16 cellular contexts compared by ENCODE assay signal in the genomic region with DNA sequence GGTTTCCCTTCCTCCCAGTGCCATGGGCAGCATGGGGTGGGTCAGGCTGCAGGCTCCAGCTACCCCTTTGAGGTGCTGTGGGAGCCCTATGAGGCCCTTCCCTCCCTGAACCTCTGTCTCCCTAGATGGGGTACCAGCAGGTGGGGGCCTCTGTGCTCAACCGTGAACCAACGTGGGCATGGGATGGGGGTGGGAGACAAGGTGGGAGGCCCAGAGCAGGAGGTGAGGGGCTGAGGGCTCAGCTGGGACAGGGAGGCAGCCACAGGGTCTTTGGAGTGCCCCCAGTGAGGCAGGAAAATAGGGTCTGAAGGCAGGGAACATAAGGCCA. TPM values are rescaled to one million over a fixed set of nuclear protein-coding genes. Genes with fewer than 3 reads are reported as not detected.
DNase-seq lines count a peak whose midpoint lies in the region; ATAC-seq, FAIRE-seq and TF ChIP-seq lines count a peak whose summit lies in the region.
"Had no signal": no experiment of that assay in that cellular context is flagged by ENCODE, and none has a peak within 500 bp of the region (broad histone marks: within the 10 kb centered on the region; RNA-seq: fewer than 3 reads in every experiment).

No MANE protein-coding gene starts in this region.

- FAIRE-seq in GM12878 (lab: Jason Lieb, UNC) (no peak), H54 (lab: Jason Lieb, UNC) (no peak)

- H3K27me3 ChIP-seq in DOHH2 (ENCODE audit: control insufficient read depth, low read length), result no peaks in the 10 kb centered on the region
- H3K27me3 ChIP-seq in GM12878 (replicated peaks in 1 of 2; ENCODE audit: control insufficient read depth in 2 of 2, insufficient read depth in 2 of 2, low read length in 1 of 2), result no peaks in the 10 kb centered on the region
- H3K27me3 ChIP-seq: body of pancreas had no signal

- POLR2A ChIA-PET in GM12878 (lab: Charles Lee), result no interaction called here

- H3K27ac ChIP-seq in DOHH2 (ENCODE audit: low read depth, low read length), result peak overlapping the region; percentile 91
- peak overlapping the region; percentile 97 for H3K27ac ChIP-seq in GM12878 (ENCODE audit: control insufficient read depth, insufficient read depth)
- no peak overlapping the region for H3K27ac ChIP-seq in substantia nigra (ENCODE audit: low read depth, low read length, poor library complexity, severe bottlenecking)
- H3K27ac ChIP-seq: body of pancreas, prostate gland had no signal

- CTCF ChIA-PET in GM12878 (lab: Yijun Ruan, JAX), result interaction anchor here (1.5 kb wide), 1 partner anchor 70 kb away, joined by 4 read pairs; no protein-coding TSS in a partner anchor

- TF ChIP-seq RAD21 in GM12878 (IDR thresholded peaks at IDR 0.05; ENCODE audit: insufficient read depth, low read depth, low read length), result no peak

- H3K4me1 ChIP-seq in DOHH2 (ENCODE audit: control insufficient read depth, low read length) (peaks cover 26% of the 10 kb centered on the region), GM12878 (ENCODE audit: control insufficient read depth, insufficient read depth, low read length) (peaks cover 38% of the 10 kb centered on the region)
- H3K4me1 ChIP-seq: body of pancreas, prostate gland had no signal

- 96% methylated on average over 2 of the region's 2 CpGs for WGBS in GM12878 (ENCODE audit: insufficient coverage, insufficient replicate concordance, low lambda C conversion rate, missing lambda C conversion rate)

- no TSS peak for BruUV-seq in GM12878 (replicated peaks; lab: Mats Ljungman, UMichigan)

- RAD21 ChIA-PET in GM12878 (lab: Charles Lee; ENCODE audit: unreplicated experiment), result no interaction called here

- H3K4me2 ChIP-seq in DOHH2 (ENCODE audit: low read length) (peak overlapping the region; percentile 76), GM12878 (ENCODE audit: control insufficient read depth, insufficient read depth) (no peak overlapping the region)

- SMC1A ChIA-PET in GM12878 (lab: Charles Lee; ENCODE audit: uncharacterized antibody, unreplicated experiment), result no interaction called here

- H3K4me3 ChIP-seq in DOHH2 (ENCODE audit: low read length) (peak overlapping the region; percentile 62), GM12878 (no peak overlapping the region)
- H3K4me3 ChIP-seq: body of pancreas, prostate gland had no signal

- in situ Hi-C loops in GM12878 (cut with MboI), result no loop called here

- no peak overlapping the region for H3K9ac ChIP-seq in GM12878 (ENCODE audit: control insufficient read depth, insufficient read depth, low read length)

- H3K9me3 ChIP-seq in DOHH2 (ENCODE audit: control insufficient read depth, insufficient read depth, low read length), result peaks cover 3% of the 10 kb centered on the region; the same call in 1 of the 2 replicates
- H3K9me3 ChIP-seq in GM12878 (replicated peaks; ENCODE audit: control insufficient read depth, insufficient read depth, low read length), result no peaks in the 10 kb centered on the region; the same call in 2 of the 3 replicates
- H3K9me3 ChIP-seq: body of pancreas, prostate gland had no signal

- H3K79me2 ChIP-seq in DOHH2 (ENCODE audit: control insufficient read depth, low read length) (no peaks in the 10 kb centered on the region), GM12878 (ENCODE audit: control insufficient read depth, insufficient read depth, low read length) (no peaks in the 10 kb centered on the region; the same call in 1 of the 2 replicates)

- peak overlapping the region; percentile 39; the same call in 1 of the 2 replicates for H2AFZ ChIP-seq in GM12878 (ENCODE audit: control insufficient read depth, low read depth, low read length)

- intact Hi-C loops in GM12878 (cut with micrococcal nuclease; ENCODE audit: unreplicated experiment) (no loop called here), sciatic nerve (cut with DNase I) (no loop called here)

- TF ChIP-seq EP300 in GM12878 (IDR thresholded peaks at IDR 0.05; ENCODE audit: borderline replicate concordance in 1 of 2, control insufficient read depth in 1 of 2, low read depth in 2 of 2, low read length in 2 of 2), result no peak

- DNase-seq in activated CD4-positive, alpha-beta T cell treated with anti-CD3 and anti-CD28 coated beads, Interleukin-2, amount 50 U/mL, for 48 hours, result peak; percentile 21 to 30
- no peak for DNase-seq in activated CD4-positive, alpha-beta T cell treated with anti-CD3 and anti-CD28 coated beads for 48 hours
- no peak for DNase-seq in GM12878 (ENCODE audit: low read depth, low spot score)
- DNase-seq in sciatic nerve (ENCODE audit: low spot score), result peak; percentile 39
- DNase-seq in H54 (ENCODE audit: insufficient read length, low spot score), result no peak
- DNase-seq in substantia nigra (lab: John Stamatoyannopoulos, UW), result no peak
- DNase-seq in NCI-H187 treated with DMSO at 0.1 percent for 48 hours (lab: John Stamatoyannopoulos, UW), result no peak
- DNase-seq: 8988T; body of pancreas; effector CD8-positive, alpha-beta T cell; immature natural killer cell; stimulated activated naive B cell treated with anti-CD40 and anti-IgM and Interleukin-4, amounts not matched to agents 10 μg/mL and 1 μg/mL and 100 μg/mL, for 72 hours had no signal

- H3K36me3 ChIP-seq in DOHH2 (ENCODE audit: control insufficient read depth, low read length), result 0 out of 2 replicates have a peak, but pooled peaks cover 3% of the 10 kb centered on the region
- no peaks in the 10 kb centered on the region for H3K36me3 ChIP-seq in GM12878 (ENCODE audit: control insufficient read depth in 2 of 2, insufficient read depth in 2 of 2, low read length in 1 of 2)
- H3K36me3 ChIP-seq: prostate gland had no signal

- no peak for ATAC-seq in GM12878
- no peak for ATAC-seq in sciatic nerve
- ATAC-seq: body of pancreas, SK-N-SH treated with all-trans-retinoic acid at 6 μM for 48 hours had no signal

- TF ChIP-seq POLR2A in GM12878 (IDR thresholded peaks at IDR 0.05; ENCODE audit: low read depth, low read length), result no peak; the same call in 1 of the 2 replicates
- TF ChIP-seq POLR2A in H54 (IDR thresholded peaks at IDR 0.05; ENCODE audit: low read depth, low read length), result no peak

- no peak for TF ChIP-seq CTCF in DOHH2 (IDR thresholded peaks at IDR 0.05; ENCODE audit: low read depth, low read length, poor library complexity, severe bottlenecking)
- TF ChIP-seq CTCF in GM12878 (IDR thresholded peaks at IDR 0.05 in 2 of 3, conservative IDR thresholded peaks at IDR 0.05 in 1 of 3; ENCODE audit: control insufficient read depth in 2 of 3, extremely low read depth in 1 of 3, insufficient read depth in 1 of 3, low read depth in 3 of 3, low read length in 3 of 3), result no peak

- peaks cover 6% of the 10 kb centered on the region for H3F3A ChIP-seq in DOHH2 (ENCODE audit: control insufficient read depth, insufficient read depth)

- H4K20me1 ChIP-seq in DOHH2 (ENCODE audit: control insufficient read depth, insufficient read depth, low read depth, low read length), result no peaks in the 10 kb centered on the region
- no peaks in the 10 kb centered on the region for H4K20me1 ChIP-seq in GM12878 (ENCODE audit: control insufficient read depth, insufficient read depth)

- H3K9me2 ChIP-seq in DOHH2 (replicated peaks; ENCODE audit: control insufficient read depth, low read length), result no peaks in the 10 kb centered on the region

TF ChIP-seq in GM12878, 131 proteins besides CTCF, POLR2A, EP300 and RAD21 (continues in another document):
- no peak for TF ChIP-seq MEF2A (IDR thresholded peaks at IDR 0.05; ENCODE audit: insufficient read depth, low read depth, low read length)
- TF ChIP-seq BMI1 (IDR thresholded peaks at IDR 0.05; ENCODE audit: borderline replicate concordance), result no peak

RNA-seq across cellular contexts. Expression of a gene that starts 33.3 kb away (rescaled TPM):
- total RNA-seq in GM12878 (2013; cell fraction: nucleolus; rRNA removed), result not detected in 2 replicates
- total RNA-seq in GM12878 (2014; rRNA removed) (not detected in 2 replicates), GM12878 (2014; rRNA removed; fragmentation: Illumina TruSeq; extraction: Trizol) (not detected in 2 replicates), GM12878 (2021) (not detected in 2 replicates), sciatic nerve (not detected)
- polyA plus RNA-seq in GM12878 (2011; ENCODE audit: low read depth), result not detected
- polyA plus RNA-seq in GM12878 (2011; rRNA removed) (not detected in 2 replicates), GM12878 (2014; fragmentation: Illumina TruSeq; extraction: Trizol) (not detected in 2 replicates), GM12878 (2014; fragmentation: Nextera tagmentation; extraction: Ambion mirVana) (not detected), GM12878 (2014; rRNA removed) (not detected in 2 replicates), GM12878 (2016; fragmentation: Nextera tagmentation; extraction: Ambion mirVana) (not detected)
- polyA plus RNA-seq in GM12878 (2011; cell fraction: cytosol; rRNA removed), result not detected in 2 replicates
- polyA plus RNA-seq in GM12878 (2011; cell fraction: nucleus; rRNA removed), result not detected in 2 replicates
- not detected in 2 replicates for polyA plus RNA-seq in GM12878 (2012)
- polyA minus RNA-seq in GM12878 (2011; rRNA and poly(A)+ RNA removed), result not detected in 2 replicates
- not detected in 2 replicates for polyA minus RNA-seq in GM12878 (2011; cell fraction: cytosol; rRNA and poly(A)+ RNA removed)
- polyA minus RNA-seq in GM12878 (2011; cell fraction: nucleus; rRNA and poly(A)+ RNA removed), result not detected in 2 replicates
- total RNA-seq: body of pancreas, HT1080 had no signal
- polyA plus RNA-seq: immature natural killer cell had no signal

RNA-seq across cellular contexts. Expression of a gene that starts 36.6 kb away (rescaled TPM):
- total RNA-seq in GM12878 (2013; cell fraction: nucleolus; rRNA removed), result not detected in 2 replicates
- total RNA-seq in GM12878 (2014; rRNA removed), result not detected in 2 replicates
- total RNA-seq in GM12878 (2014; rRNA removed; fragmentation: Illumina TruSeq; extraction: Trizol), result not detected in 2 replicates
- total RNA-seq in GM12878 (2021), result not detected in 2 replicates
- polyA plus RNA-seq in GM12878 (2011; ENCODE audit: low read depth), result not detected
- not detected in 2 replicates for polyA plus RNA-seq in GM12878 (2011; rRNA removed)
- not detected in 2 replicates for polyA plus RNA-seq in GM12878 (2011; cell fraction: cytosol; rRNA removed)
- polyA plus RNA-seq in GM12878 (2011; cell fraction: nucleus; rRNA removed), result 0.38 TPM in 1 of 2 replicates, not detected in the other
- polyA plus RNA-seq in GM12878 (2012), result not detected in 2 replicates
- not detected in 2 replicates for polyA plus RNA-seq in GM12878 (2014; fragmentation: Illumina TruSeq; extraction: Trizol)
- not detected for polyA plus RNA-seq in GM12878 (2014; fragmentation: Nextera tagmentation; extraction: Ambion mirVana)
- not detected in 2 replicates for polyA plus RNA-seq in GM12878 (2014; rRNA removed)
- polyA plus RNA-seq in GM12878 (2016; fragmentation: Nextera tagmentation; extraction: Ambion mirVana), result not detected
- polyA minus RNA-seq in GM12878 (2011; rRNA and poly(A)+ RNA removed), result not detected in 2 replicates
- polyA minus RNA-seq in GM12878 (2011; cell fraction: cytosol; rRNA and poly(A)+ RNA removed), result not detected in 2 replicates
- not detected in 2 replicates for polyA minus RNA-seq in GM12878 (2011; cell fraction: nucleus; rRNA and poly(A)+ RNA removed)
- total RNA-seq in sciatic nerve, result not detected
- total RNA-seq: body of pancreas, HT1080 had no signal
- polyA plus RNA-seq: immature natural killer cell had no signal

Comparison
In these comparisons a context has a peak if more than half of its experiments do, and no peak if none do; other contexts are left out.
1. DNase-seq: peak in activated CD4-positive, alpha-beta T cell treated with anti-CD3 and anti-CD28 coated beads, Interleukin-2, amount 50 U/mL, for 48 hours (2 of 2) and sciatic nerve (single experiment); none in activated CD4-positive, alpha-beta T cell treated with anti-CD3 and anti-CD28 coated beads for 48 hours (single experiment), GM12878 (single experiment), H54 (single experiment), substantia nigra (0 of 49) and NCI-H187 treated with DMSO at 0.1 percent for 48 hours (single experiment).